ENCODE assay signal across 8 cellular contexts in the genomic region with DNA sequence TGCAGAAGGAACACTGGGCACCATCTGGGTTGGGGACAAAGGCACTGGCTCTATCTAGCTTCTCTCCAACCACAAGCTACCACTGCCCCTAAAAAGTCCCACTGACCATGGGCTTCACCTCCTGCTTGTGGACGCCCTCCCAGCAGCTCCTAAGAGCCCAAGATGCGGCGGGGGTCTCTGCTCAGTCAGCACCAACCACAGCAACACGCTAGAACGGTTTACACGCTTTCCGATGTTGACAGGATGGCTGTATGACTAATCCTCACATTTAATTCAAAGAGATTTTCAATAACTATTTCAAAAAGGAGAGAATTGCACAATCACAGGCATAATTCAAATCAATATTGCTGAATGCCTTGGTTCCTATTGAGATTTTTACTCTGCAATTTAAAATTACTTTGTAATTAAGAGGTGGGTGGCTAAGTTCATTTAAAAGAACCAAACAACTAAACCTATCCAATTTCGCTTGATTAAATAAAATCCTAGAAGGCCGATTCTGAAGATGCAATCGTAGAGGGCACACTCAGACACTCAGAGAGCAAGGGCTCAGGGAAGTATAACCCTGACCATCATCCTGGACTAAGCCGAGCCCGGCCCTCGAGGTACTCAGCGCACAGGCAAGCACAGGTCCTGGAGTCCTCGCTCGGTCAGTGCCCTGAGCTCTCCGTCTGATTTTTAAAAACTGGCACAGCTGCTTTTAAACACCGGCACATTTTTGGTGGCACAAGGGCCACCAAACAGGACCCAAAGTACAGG.
DNase-seq lines count a peak whose midpoint lies in the region; ATAC-seq and TF ChIP-seq lines count a peak whose summit lies in the region.
"Not testable (repeated sequence)": the region's sequence is repeated elsewhere in the genome, so short reads cannot be mapped to it uniquely, and the experiment has no call there.

No MANE protein-coding gene starts in this region.

- not testable (repeated sequence) for H3K27ac ChIP-seq in AG04450 (ENCODE audit: low read depth, low read length); SK-N-MC; ascending aorta

- H3K9ac ChIP-seq in SK-N-MC (ENCODE audit: insufficient read length) = peak overlapping the region; percentile 45

- H3K36me3 ChIP-seq in SK-N-MC (ENCODE audit: insufficient read depth, low read length); ascending aorta: not testable (repeated sequence)

- not testable (repeated sequence) for H3K9me3 ChIP-seq in AG04450 (ENCODE audit: control insufficient read depth, insufficient read depth, low read length); SK-N-MC (ENCODE audit: low read depth, low read length); ascending aorta

- CTCF ChIA-PET in AG04450 (lab: Charles Lee) = not testable (repeated sequence)

- not testable (repeated sequence) for H3K27me3 Mint-ChIP-seq in memory B cell

- intact Hi-C loops in ascending aorta (cut with DNase I) = not testable (repeated sequence)

- TF ChIP-seq CTCF in AG04450 (IDR thresholded peaks at IDR 0.05; ENCODE audit: low read depth, low read length); ascending aorta (IDR thresholded peaks at IDR 0.05); fibroblast of pulmonary artery (IDR thresholded peaks at IDR 0.05; ENCODE audit: low read length, missing control alignments): not testable (repeated sequence)

- H3K27me3 ChIP-seq in AG04450 (ENCODE audit: control insufficient read depth, insufficient read depth, low read length); ascending aorta: not testable (repeated sequence)

- not testable (repeated sequence) for H3K36me3 Mint-ChIP-seq in memory B cell

- POLR2A ChIA-PET in AG04450 (lab: Yijun Ruan, JAX) = not testable (repeated sequence)

- H3K4me3 ChIP-seq in AG04450 (ENCODE audit: low read depth, low read length) = peak overlapping the region; percentile 44
- H3K4me3 ChIP-seq in SK-N-MC = peak overlapping the region; percentile 69
- peak overlapping the region; percentile 26 to 65 for H3K4me3 ChIP-seq in ascending aorta
- H3K4me3 ChIP-seq in fibroblast of pulmonary artery (replicated peaks; ENCODE audit: low read depth, low read length) = peak overlapping the region; percentile 50
- H3K4me3 ChIP-seq in skeletal muscle cell (ENCODE audit: low read depth, low read length) = peak overlapping the region; percentile 50

- H3K4me3 Mint-ChIP-seq in memory B cell = peak overlapping the region; percentile 72

- H3K27ac Mint-ChIP-seq in memory B cell = not testable (repeated sequence)

- H3K9me3 Mint-ChIP-seq in memory B cell = not testable (repeated sequence)

- ATAC-seq in GM19455 (IDR thresholded peaks at IDR 0.05; ENCODE audit: unreplicated experiment) (peak; percentile 24), HG03108 (IDR thresholded peaks at IDR 0.05; ENCODE audit: unreplicated experiment) (peak; percentile 16)
- not testable (repeated sequence) for ATAC-seq in memory B cell (ENCODE audit: low read depth)

- not testable (repeated sequence) for H3K4me1 ChIP-seq in ascending aorta

- DNase-seq in AG04450 (ENCODE audit: low read depth, low spot score); SK-N-MC (ENCODE audit: low read depth, low spot score); ascending aorta (ENCODE audit: low spot score in 2 of 2); fibroblast of pulmonary artery (ENCODE audit: low read depth); memory B cell (ENCODE audit: low spot score in 2 of 2); skeletal muscle cell (ENCODE audit: low read depth): not testable (repeated sequence)

- not testable (repeated sequence) for H3K4me1 Mint-ChIP-seq in memory B cell
